ENCODE assay signal across 8 cellular contexts in genomic region chr2:216139884-216140283, GRCh38. TPM values are rescaled to one million over a fixed set of nuclear protein-coding genes. Genes with fewer than 3 reads are reported as not detected.
DNase-seq lines count a peak whose midpoint lies in the region; ATAC-seq, FAIRE-seq and TF ChIP-seq lines count a peak whose summit lies in the region.

No MANE protein-coding gene starts in this region.

- H3K9me3 ChIP-seq in A549, result no peaks in the 10 kb centered on the region

- no peaks in the 10 kb centered on the region for H3K4me1 ChIP-seq in A549

- ATAC-seq in A549 (peak; percentile 70 to 79; a peak in 4 of 6 replicates), GM19351 (IDR thresholded peaks at IDR 0.05; ENCODE audit: unreplicated experiment) (no peak), GM21786 (IDR thresholded peaks at IDR 0.05; ENCODE audit: unreplicated experiment) (no peak)

- no peak overlapping the region for H3K4me3 ChIP-seq in A549

- no peak overlapping the region for H3K27ac ChIP-seq in A549
- 0 out of 2 replicates have a peak overlapping the region, but pooled peaks have one; percentile 7 for H3K27ac ChIP-seq in VCaP

- TF ChIP-seq POLR2A in A549 (IDR thresholded peaks at IDR 0.05; ENCODE audit: low read length), result no peak
- no peak for TF ChIP-seq POLR2A in GM12891 (IDR thresholded peaks at IDR 0.05; ENCODE audit: low read depth, low read length)

- H3K4me2 ChIP-seq in A549, result no peak overlapping the region

- FAIRE-seq in A549 (lab: Jason Lieb, UNC) (no peak), GM12891 (lab: Jason Lieb, UNC) (peak; percentile 16)

- peak in 1 of 2 experiments; percentile 20; a peak in 1 of 5 replicates for TF ChIP-seq RAD21 in A549 (conservative IDR thresholded peaks at IDR 0.05 in 1 of 2, IDR thresholded peaks at IDR 0.05 in 1 of 2)

- no peak for TF ChIP-seq EP300 in A549 (IDR thresholded peaks at IDR 0.05)

- CTCF ChIA-PET in A549 (lab: Yijun Ruan, JAX), result interaction anchor here (1.6 kb wide), 1 partner anchor 11 kb away, joined by 3 read pairs; no protein-coding TSS in a partner anchor

- POLR2A ChIA-PET in A549 (lab: Yijun Ruan, JAX), result no interaction called here

- peak; percentile 15 to 53 for DNase-seq in A549 (ENCODE audit: low read depth in 1 of 2, low spot score in 1 of 2)
- DNase-seq in GM12891 (ENCODE audit: insufficient read length, low spot score), result no peak
- peak; percentile 18 for DNase-seq in germinal center (ENCODE audit: low spot score)
- DNase-seq in ecto neural progenitor cell (ENCODE audit: low spot score), result no peak
- no peak for DNase-seq in anterior cingulate cortex (lab: John Stamatoyannopoulos, UW)

- peak; percentile 35; the same call in 2 of the 3 replicates for TF ChIP-seq CTCF in A549 (IDR thresholded peaks at IDR 0.05)
- no peak; the same call in 1 of the 2 replicates for TF ChIP-seq CTCF in VCaP (conservative IDR thresholded peaks at IDR 0.05)

TF ChIP-seq in A549, 52 proteins besides CTCF, POLR2A, EP300 and RAD21 (continues in another document):
- no peak for TF ChIP-seq ZC3H11A (IDR thresholded peaks at IDR 0.05)
- TF ChIP-seq RNF2 (IDR thresholded peaks at IDR 0.05; ENCODE audit: borderline replicate concordance, low read depth), result no peak
- TF ChIP-seq KDM1A (IDR thresholded peaks at IDR 0.05; ENCODE audit: low read depth), result no peak
- TF ChIP-seq CHD4 (IDR thresholded peaks at IDR 0.05; ENCODE audit: borderline replicate concordance), result no peak
- no peak for TF ChIP-seq ZSCAN20 (CRISPR knock-in tag; IDR thresholded peaks at IDR 0.05)
- no peak for TF ChIP-seq ATOH8 (CRISPR knock-in tag; IDR thresholded peaks at IDR 0.05; ENCODE audit: low read depth)
- no peak for TF ChIP-seq FOSB (CRISPR knock-in tag; IDR thresholded peaks at IDR 0.05)
- TF ChIP-seq HEYL (CRISPR knock-in tag; IDR thresholded peaks at IDR 0.05), result no peak
- no peak for TF ChIP-seq CBX2 (IDR thresholded peaks at IDR 0.05; ENCODE audit: borderline replicate concordance, low read depth)
- TF ChIP-seq FOXS1 (CRISPR knock-in tag; IDR thresholded peaks at IDR 0.05), result no peak
- no peak for TF ChIP-seq ZNF302 (CRISPR knock-in tag; IDR thresholded peaks at IDR 0.05)
- no peak for TF ChIP-seq HOXA7 (CRISPR knock-in tag; IDR thresholded peaks at IDR 0.05)
- TF ChIP-seq MYC (IDR thresholded peaks at IDR 0.05; ENCODE audit: borderline replicate concordance, low read length), result no peak
- TF ChIP-seq ELK1 (IDR thresholded peaks at IDR 0.05; ENCODE audit: low read depth, low read length), result no peak
- TF ChIP-seq ESRRA (IDR thresholded peaks at IDR 0.05; ENCODE audit: borderline replicate concordance, low read length), result no peak
- TF ChIP-seq MAFK (IDR thresholded peaks at IDR 0.05; ENCODE audit: partially characterized antibody), result no peak
- no peak for TF ChIP-seq JUN (IDR thresholded peaks at IDR 0.05)
- no peak for TF ChIP-seq RARB (CRISPR knock-in tag; IDR thresholded peaks at IDR 0.05)

TF ChIP-seq in GM12891, 5 proteins besides CTCF, POLR2A, EP300 and RAD21:
- TF ChIP-seq TAF1 (IDR thresholded peaks at IDR 0.05; ENCODE audit: low read depth, low read length) (no peak), POU2F2 (IDR thresholded peaks at IDR 0.05; ENCODE audit: low read depth, low read length) (no peak), POLR2AphosphoS5 (IDR thresholded peaks at IDR 0.05; ENCODE audit: low read depth, low read length) (no peak), SPI1 (IDR thresholded peaks at IDR 0.05; ENCODE audit: low read depth, low read length) (no peak), PAX5 (IDR thresholded peaks at IDR 0.05; ENCODE audit: insufficient read depth, low read length, severe bottlenecking) (no peak)

RNA-seq across cellular contexts. Expression of gene XRCC5, which starts 30.7 kb away (rescaled TPM):
- polyA plus RNA-seq in A549 (2011; rRNA removed) (430 and 619 TPM in 2 replicates), A549 (2017; fragmentation: RNase III; extraction: RNeasy Plus Mini Kit Qiagen cat#74134 plus additional on column Dnase treatment) (209 to 222 TPM (median 217 TPM) in 3 replicates)
- polyA plus RNA-seq in A549 (2012; cell fraction: cytosol; rRNA removed), result 127 and 133 TPM in 2 replicates
- 204 and 220 TPM in 2 replicates for polyA plus RNA-seq in A549 (2012; cell fraction: nucleus; rRNA removed)
- polyA minus RNA-seq in A549 (2011; rRNA and poly(A)+ RNA removed), result 425 and 452 TPM in 2 replicates
- polyA plus RNA-seq in GM12891 (2012; ENCODE audit: low read depth, missing spikeins), result 218 TPM

RNA-seq across cellular contexts. Expression of gene TMEM169, which starts 58.2 kb away (rescaled TPM):
- 0.54 and 0.78 TPM in 2 replicates for polyA plus RNA-seq in A549 (2011; rRNA removed)
- 0.08 and 0.09 TPM in 2 replicates for polyA plus RNA-seq in A549 (2012; cell fraction: cytosol; rRNA removed)
- polyA plus RNA-seq in A549 (2012; cell fraction: nucleus; rRNA removed), result 0.04 and 0.26 TPM in 2 replicates
- 0.80 to 0.82 TPM (median 0.81 TPM) in 3 replicates for polyA plus RNA-seq in A549 (2017; fragmentation: RNase III; extraction: RNeasy Plus Mini Kit Qiagen cat#74134 plus additional on column Dnase treatment)
- polyA minus RNA-seq in A549 (2011; rRNA and poly(A)+ RNA removed), result 0.62 and 0.63 TPM in 2 replicates
- polyA plus RNA-seq in GM12891 (2012; ENCODE audit: low read depth, missing spikeins), result 0.32 TPM

RNA-seq across cellular contexts. Expression of gene PECR, which starts 58.3 kb away (rescaled TPM):
- 39.9 and 50.4 TPM in 2 replicates for polyA plus RNA-seq in A549 (2011; rRNA removed)
- polyA plus RNA-seq in A549 (2012; cell fraction: cytosol; rRNA removed), result 33.5 and 33.6 TPM in 2 replicates
- 10.0 and 14.7 TPM in 2 replicates for polyA plus RNA-seq in A549 (2012; cell fraction: nucleus; rRNA removed)
- polyA plus RNA-seq in A549 (2017; fragmentation: RNase III; extraction: RNeasy Plus Mini Kit Qiagen cat#74134 plus additional on column Dnase treatment), result 16.8 to 17.1 TPM (median 16.9 TPM) in 3 replicates
- polyA minus RNA-seq in A549 (2011; rRNA and poly(A)+ RNA removed), result 35.2 and 38.2 TPM in 2 replicates
- polyA plus RNA-seq in GM12891 (2012; ENCODE audit: low read depth, missing spikeins), result 18.7 TPM

Comparison
In these comparisons a context has a peak if more than half of its experiments do, and no peak if none do; other contexts are left out.
1. ATAC-seq: peak in A549 (2 of 2); none in GM19351 (single experiment) and GM21786 (single experiment).
2. DNase-seq: peak in A549 (2 of 2) and germinal center (single experiment); none in GM12891 (single experiment), ecto neural progenitor cell (single experiment) and anterior cingulate cortex (0 of 58).